Comparison of ENCODE assay signal across 8 cellular contexts in genomic region chr2:1859671-1860450, GRCh38.
"Had no signal": no experiment of that assay in that cellular context is flagged by ENCODE, and none has a peak within 500 bp of the region (broad histone marks: within the 10 kb centered on the region; RNA-seq: fewer than 3 reads in every experiment).

No MANE protein-coding gene starts in this region.

- H3K4me2 ChIP-seq: GM23338 had no signal

- H3K4me1 ChIP-seq: HAP-1 had no signal

- ATAC-seq: GM23338, HCT116, K562 had no signal

- H3K9me3 ChIP-seq: HAP-1 had no signal

- H2AFZ ChIP-seq: GM23338 had no signal

- H3K36me3 ChIP-seq: HAP-1 had no signal

- DNase-seq: H7, HFFc6, IMR-90, KG1 had no signal

- H3K4me3 ChIP-seq: GM23338, HAP-1, K562 had no signal
